22 cellular contexts compared by ENCODE assay signal in the genomic region with DNA sequence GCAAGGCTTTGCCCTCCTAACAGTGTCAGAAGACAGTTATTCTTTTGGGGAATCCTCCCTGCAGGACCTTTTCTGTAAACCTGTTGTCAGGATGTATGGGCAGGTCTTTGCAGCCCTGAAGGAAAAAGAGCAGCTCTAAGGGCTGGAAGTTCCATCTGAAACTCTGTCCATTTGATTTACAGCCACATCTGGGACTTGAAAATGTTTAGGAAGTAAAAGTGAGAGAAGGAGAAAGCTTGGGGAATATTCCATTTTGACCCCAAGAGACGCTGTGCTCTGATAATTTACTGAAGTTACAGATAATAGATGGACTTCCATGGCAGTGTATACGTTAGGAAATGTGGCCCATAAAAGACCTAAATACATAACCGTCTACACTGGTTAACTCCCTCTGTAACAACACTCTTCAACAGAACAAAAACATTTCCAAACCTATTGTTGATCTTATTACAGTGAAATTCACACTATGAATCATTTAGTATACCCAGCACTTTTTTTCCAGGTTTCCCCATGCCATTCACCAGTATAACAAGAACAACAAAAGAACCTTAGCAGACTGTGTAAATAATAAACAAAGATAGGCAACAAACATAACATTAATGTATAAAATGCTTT.
DNase-seq lines count a peak whose midpoint lies in the region; ATAC-seq and TF ChIP-seq lines count a peak whose summit lies in the region.
"Had no signal": no experiment of that assay in that cellular context is flagged by ENCODE, and none has a peak within 500 bp of the region (broad histone marks: within the 10 kb centered on the region; RNA-seq: fewer than 3 reads in every experiment).

No MANE protein-coding gene starts in this region.

- no peaks in the 10 kb centered on the region for H3K79me1 ChIP-seq in mesendoderm (ENCODE audit: low read length)

- H3K27ac Mint-ChIP-seq in nephron progenitor cell = peak overlapping the region; percentile 90
- no peak overlapping the region for H3K27ac Mint-ChIP-seq in T-helper 17 cell
- H3K27ac Mint-ChIP-seq: activated naive CD4-positive, alpha-beta T cell treated with anti-CD3 and anti-CD28 coated beads, Interleukin-2, amount 10 ng/mL, durations not matched to agents 7 days and 5 days; memory B cell had no signal

- H3K4me3 ChIP-seq in GM23248 (peak overlapping the region; percentile 47), epithelial cell of esophagus (ENCODE audit: low read length) (no peak overlapping the region), mesendoderm (ENCODE audit: low read length) (no peak overlapping the region)
- H3K4me3 ChIP-seq: K562, MG63, right atrium auricular region, thoracic aorta had no signal

- ATAC-seq in HG03342 (IDR thresholded peaks at IDR 0.05; ENCODE audit: unreplicated experiment) = no peak
- ATAC-seq in T-helper 17 cell = no peak
- ATAC-seq: K562; stimulated activated naive CD8-positive, alpha-beta T cell treated with anti-CD3 and anti-CD28 coated beads, Interleukin-15, Interleukin-2, amounts not matched to agents 100 U/mL and 50 U/mL, for 24 hours; WTC11 had no signal

- H4K5ac ChIP-seq in mesendoderm (ENCODE audit: low read length) = no peak overlapping the region

- H3F3A ChIP-seq in GM23248 (ENCODE audit: insufficient read depth) = peaks cover 34% of the 10 kb centered on the region

- H3K4me1 ChIP-seq in GM23248 (ENCODE audit: insufficient read depth) (peaks cover 35% of the 10 kb centered on the region), mesendoderm (ENCODE audit: control insufficient read depth, low read depth, low read length) (no peaks in the 10 kb centered on the region)
- H3K4me1 ChIP-seq: right atrium auricular region had no signal

- no peak overlapping the region for H2BK15ac ChIP-seq in mesendoderm (replicated peaks; ENCODE audit: low read depth)

- no peak overlapping the region for H3K4ac ChIP-seq in mesendoderm (ENCODE audit: low read depth, low read length)

- no peaks in the 10 kb centered on the region for H4K20me1 ChIP-seq in GM23248 (ENCODE audit: insufficient read depth)

- 92 to 96% methylated on average over 3 of the region's 3 CpGs for WGBS in GM23248 (ENCODE audit: low coverage in 1 of 2, low lambda C conversion rate in 2 of 2, missing lambda C conversion rate in 2 of 2), 2 experiments
- no CpG with 5 or more reads among the region's 3 CpGs for WGBS in mesendoderm (ENCODE audit: extremely low coverage, insufficient coverage, low lambda C conversion rate)

- no peaks in the 10 kb centered on the region for H3K9me2 ChIP-seq in GM23248 (ENCODE audit: insufficient read depth)

- in situ Hi-C loops in GM23248 (cut with MboI) = loop anchor here (25.0 kb wide), 1 partner anchor 195 kb away; no protein-coding TSS in a partner anchor

- no peak overlapping the region for H3K18ac ChIP-seq in mesendoderm (ENCODE audit: low read length)

- H3K27ac ChIP-seq in GM23248 = peak overlapping the region; percentile 90
- H3K27ac ChIP-seq in mesendoderm (ENCODE audit: low read depth, low read length) = no peak overlapping the region
- H3K27ac ChIP-seq: right atrium auricular region, thoracic aorta had no signal

- H3K23ac ChIP-seq in mesendoderm (ENCODE audit: low read length) = no peak overlapping the region

- H3K9ac ChIP-seq in GM23248 (peak overlapping the region; percentile 71), mesendoderm (ENCODE audit: low read length) (no peak overlapping the region)

- H3K79me2 ChIP-seq in GM23248 (ENCODE audit: insufficient read depth) (no peaks in the 10 kb centered on the region), mesendoderm (ENCODE audit: control insufficient read depth, insufficient read depth, low read length) (no peaks in the 10 kb centered on the region)

- no peak overlapping the region for H2BK120ac ChIP-seq in mesendoderm (ENCODE audit: low read depth, low read length)

- H3K56ac ChIP-seq in mesendoderm (ENCODE audit: low read length) = no peak overlapping the region

- H2AFZ ChIP-seq in GM23248 = peak overlapping the region; percentile 71; the same call in 1 of the 2 replicates

- H3K4me1 Mint-ChIP-seq in nephron progenitor cell (peaks cover 51% of the 10 kb centered on the region), T-helper 17 cell (peaks cover 7% of the 10 kb centered on the region)
- H3K4me1 Mint-ChIP-seq: memory B cell, naive B cell had no signal

- H3K27me3 Mint-ChIP-seq in nephron progenitor cell (ENCODE audit: low read depth, poor library complexity) (peaks cover 4% of the 10 kb centered on the region), T-helper 17 cell (peaks cover 52% of the 10 kb centered on the region)

- no peaks in the 10 kb centered on the region for H3K9me3 Mint-ChIP-seq in nephron progenitor cell
- H3K9me3 Mint-ChIP-seq: activated naive CD4-positive, alpha-beta T cell treated with anti-CD3 and anti-CD28 coated beads, Interleukin-2, amount 10 ng/mL, durations not matched to agents 7 days and 5 days; memory B cell; naive B cell; WTC11 had no signal

- no peak overlapping the region for H4K8ac ChIP-seq in mesendoderm (ENCODE audit: low read depth, low read length)

- H3K4me2 ChIP-seq in GM23248 (ENCODE audit: unreplicated experiment) = peak overlapping the region; percentile 83
- no peak overlapping the region for H3K4me2 ChIP-seq in mesendoderm (ENCODE audit: low read length)

- H2AK5ac ChIP-seq in mesendoderm (ENCODE audit: low read length) = no peak overlapping the region

- peak; percentile 43 for DNase-seq in GM23248
- peak; percentile 62 for DNase-seq in NCI-H748 treated with DMSO at 0.1 percent for 48 hours (lab: John Stamatoyannopoulos, UW)
- peak; percentile 21 for DNase-seq in epithelial cell of esophagus (ENCODE audit: low read depth)
- no peak for DNase-seq in nephron progenitor cell
- DNase-seq in stimulated activated naive CD4-positive, alpha-beta T cell (lab: John Stamatoyannopoulos, UW) = no peak
- no peak for DNase-seq in mesendoderm
- DNase-seq in T-helper 17 cell = no peak
- DNase-seq: activated naive CD4-positive, alpha-beta T cell treated with anti-CD3 and anti-CD28 coated beads, Interleukin-2, amount 10 ng/mL, durations not matched to agents 7 days and 5 days; cortex of kidney; glutamatergic neuron; MG63; naive B cell; NCI-H2107; NCI-H510A treated with DMSO at 0.1 percent for 48 hours; stimulated activated CD4-positive, alpha-beta T cell treated with anti-CD3 and anti-CD28 coated beads, Interleukin-12 subunit alpha, Interleukin-12 subunit beta, amount 100 ng/mL, for 4 hours; stimulated activated naive CD8-positive, alpha-beta T cell treated with anti-CD3 and anti-CD28 coated beads, Interleukin-15, Interleukin-2, amounts not matched to agents 100 U/mL and 50 U/mL, for 24 hours had no signal

- H3K4me3 Mint-ChIP-seq in nephron progenitor cell (no peak overlapping the region), T-helper 17 cell (no peak overlapping the region)
- H3K4me3 Mint-ChIP-seq: activated naive CD4-positive, alpha-beta T cell treated with anti-CD3 and anti-CD28 coated beads, Interleukin-2, amount 10 ng/mL, durations not matched to agents 7 days and 5 days; memory B cell; naive B cell; WTC11 had no signal

- H3K27me3 ChIP-seq in GM23248 (replicated peaks; ENCODE audit: insufficient read depth) = no peaks in the 10 kb centered on the region
- no peaks in the 10 kb centered on the region for H3K27me3 ChIP-seq in mesendoderm (ENCODE audit: insufficient read depth, low read length, poor library complexity)
- H3K27me3 ChIP-seq: MG63, right atrium auricular region had no signal

- H2BK5ac ChIP-seq in mesendoderm (ENCODE audit: low read length) = no peak overlapping the region

- no peaks in the 10 kb centered on the region for H3K9me3 ChIP-seq in GM23248 (ENCODE audit: low read depth)
- no peaks in the 10 kb centered on the region for H3K9me3 ChIP-seq in T-helper 17 cell (ENCODE audit: control insufficient read depth, low read length, poor library complexity, severe bottlenecking)
- H3K9me3 ChIP-seq: MG63, right atrium auricular region, thoracic aorta had no signal

- H3K36me3 ChIP-seq in GM23248 (ENCODE audit: low read depth) (no peaks in the 10 kb centered on the region), mesendoderm (ENCODE audit: control insufficient read depth, insufficient read depth, low read length) (no peaks in the 10 kb centered on the region)
- H3K36me3 ChIP-seq: MG63, right atrium auricular region, thoracic aorta had no signal

- H3K36me3 Mint-ChIP-seq in nephron progenitor cell (ENCODE audit: low read depth) (peaks cover 80% of the 10 kb centered on the region), T-helper 17 cell (ENCODE audit: low read depth) (no peaks in the 10 kb centered on the region)
- H3K36me3 Mint-ChIP-seq: activated naive CD4-positive, alpha-beta T cell treated with anti-CD3 and anti-CD28 coated beads, Interleukin-2, amount 10 ng/mL, durations not matched to agents 7 days and 5 days; memory B cell; naive B cell had no signal

- TF ChIP-seq CTCF in epithelial cell of esophagus (IDR thresholded peaks at IDR 0.05; ENCODE audit: insufficient read depth, low read depth, low read length, missing control alignments) (no peak), nephron progenitor cell (IDR thresholded peaks at IDR 0.05) (no peak)

Comparison
In these comparisons a context has a peak if more than half of its experiments do, and no peak if none do; other contexts are left out.
1. DNase-seq: peak in GM23248 (single experiment), NCI-H748 treated with DMSO at 0.1 percent for 48 hours (single experiment) and epithelial cell of esophagus (single experiment); none in nephron progenitor cell (single experiment), stimulated activated naive CD4-positive, alpha-beta T cell (0 of 6), mesendoderm (single experiment) and T-helper 17 cell (0 of 3).